Comparison of ENCODE assay signal across 1 cellular context in the genomic region with DNA sequence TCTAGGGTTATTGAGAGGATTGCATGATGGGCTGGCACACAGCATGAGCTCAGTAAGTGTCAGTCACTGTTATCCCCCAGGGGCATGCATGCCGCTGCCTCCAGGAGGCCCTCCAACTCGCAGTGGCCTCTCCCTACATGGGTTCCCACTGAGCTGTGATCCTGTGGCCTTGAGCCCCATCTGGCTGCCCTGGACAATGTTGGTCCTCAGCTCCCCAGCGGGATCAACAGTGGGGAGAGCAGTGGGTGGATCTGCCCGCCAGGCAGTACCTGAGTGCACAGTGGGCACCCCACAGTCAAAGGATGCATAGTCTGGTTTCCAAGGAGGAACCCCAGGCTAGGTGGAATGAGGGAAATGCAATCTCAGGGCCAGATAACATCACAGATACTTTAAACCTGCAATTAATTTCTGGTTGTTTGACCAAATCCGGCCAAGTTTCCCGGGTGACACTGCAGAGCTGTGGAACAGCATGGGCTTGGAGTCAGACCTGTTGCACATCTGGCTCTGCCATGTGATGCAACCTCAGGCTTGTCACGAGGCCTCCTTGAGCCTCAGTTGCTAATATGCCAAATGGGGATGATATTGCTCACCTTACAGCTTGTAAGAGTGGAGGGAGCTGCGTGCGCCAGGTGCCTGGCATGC.
A peak's percentile ranks its signal among the peaks of the same experiment; 100 is the strongest.
TF ChIP-seq lines count a peak whose summit lies in the region.

No MANE protein-coding gene starts in this region.

TF ChIP-seq in HepG2, 621 proteins besides CTCF, POLR2A, EP300 and RAD21:
- no peak for TF ChIP-seq ZNF562 (CRISPR knock-in tag; IDR thresholded peaks at IDR 0.05; ENCODE audit: borderline replicate concordance)
- no peak for TF ChIP-seq AHR (CRISPR knock-in tag; IDR thresholded peaks at IDR 0.05)
- 0 out of 2 replicates have a peak, but pooled peaks have one; percentile 17 for TF ChIP-seq CEBPB (IDR thresholded peaks at IDR 0.05; ENCODE audit: borderline replicate concordance, low read depth, low read length)
